9 cellular contexts compared by ENCODE assay signal in the genomic region with DNA sequence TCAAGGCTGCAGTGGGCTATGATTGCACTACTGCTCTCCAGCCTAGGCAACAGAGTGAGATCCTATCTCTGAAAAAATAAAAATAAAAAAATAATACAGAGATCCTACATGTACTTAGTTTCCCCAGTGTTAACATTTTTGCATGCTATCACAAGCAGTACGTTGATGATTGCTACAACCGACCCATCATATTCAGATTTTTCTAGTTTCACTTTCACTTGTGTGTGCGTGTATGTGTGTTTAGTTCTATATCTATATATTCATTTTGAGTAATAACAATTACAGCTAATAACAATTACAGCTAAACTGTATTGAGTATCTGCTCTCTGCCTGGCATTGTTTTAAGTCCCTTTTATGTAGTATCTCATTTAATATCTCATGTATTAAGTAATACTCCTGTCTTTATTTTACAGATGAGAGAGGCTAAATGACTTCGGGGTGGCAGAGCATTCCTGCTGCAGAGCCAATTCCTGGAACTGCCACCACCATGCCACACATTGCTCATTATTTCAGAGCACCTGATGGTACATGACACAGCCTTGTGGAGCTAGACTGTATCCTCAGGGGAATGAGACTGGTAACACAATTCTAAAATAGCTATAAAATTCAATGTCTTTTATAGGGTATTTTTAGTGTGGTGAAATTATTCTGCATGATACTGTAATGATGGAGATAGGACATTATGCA.
DNase-seq lines count a peak whose midpoint lies in the region; ATAC-seq and TF ChIP-seq lines count a peak whose summit lies in the region.
"Had no signal": no experiment of that assay in that cellular context is flagged by ENCODE, and none has a peak within 500 bp of the region (broad histone marks: within the 10 kb centered on the region; RNA-seq: fewer than 3 reads in every experiment).

No MANE protein-coding gene starts in this region.

- H3K27me3 Mint-ChIP-seq in progenitor cell of endocrine pancreas: peaks cover 3% of the 10 kb centered on the region

- peak overlapping the region; percentile 37 to 60 (median 51) for H3K4me3 ChIP-seq in BLaER1 treated with 17β-estradiol and CSF1 and Interleukin-3, amounts not matched to agents 10 nM and 100 nM

- ATAC-seq in GM21526 (IDR thresholded peaks at IDR 0.05; ENCODE audit: low FRiP score, unreplicated experiment) (peak; percentile 49), left lobe of liver (peak; percentile 75)

- DNase-seq in RPMI7951 (ENCODE audit: low read depth) (peak; percentile 29), left lobe of liver (ENCODE audit: low spot score) (no peak), DMS114 treated with DMSO at 0.1 percent for 48 hours (lab: John Stamatoyannopoulos, UW; ENCODE audit: unreplicated experiment) (no peak), NCI-H1417 treated with DMSO at 0.1 percent for 48 hours (lab: John Stamatoyannopoulos, UW) (no peak), NCI-H446 (lab: John Stamatoyannopoulos, UW) (no peak), progenitor cell of endocrine pancreas (ENCODE audit: low spot score, unreplicated experiment) (no peak)
- DNase-seq: anterior cingulate cortex had no signal

- H4K20me1 ChIP-seq in BLaER1 treated with 17β-estradiol and CSF1 and Interleukin-3, amounts not matched to agents 10 nM and 100 nM: no peaks in the 10 kb centered on the region

- no peak overlapping the region for H3K27ac Mint-ChIP-seq in progenitor cell of endocrine pancreas

- peak overlapping the region in 10 of 11 experiments; percentile 17 to 84 (median 76); a peak in 20 of 22 replicates for H3K27ac ChIP-seq in BLaER1 treated with 17β-estradiol and CSF1 and Interleukin-3, amounts not matched to agents 10 nM and 100 nM

- peaks cover 13% of the 10 kb centered on the region for H3K4me1 Mint-ChIP-seq in progenitor cell of endocrine pancreas (ENCODE audit: low read depth)

- H3K9me3 ChIP-seq in BLaER1 treated with 17β-estradiol and CSF1 and Interleukin-3, amounts not matched to agents 10 nM and 100 nM (replicated peaks in 1 of 11): peaks cover under 1 to 16% (median 11%) of the 10 kb centered on the region in 11 experiments; a peak in 18 of 22 replicates

- no peaks in the 10 kb centered on the region for H3K36me3 ChIP-seq in BLaER1 treated with 17β-estradiol and CSF1 and Interleukin-3, amounts not matched to agents 10 nM and 100 nM

- peaks cover 4% of the 10 kb centered on the region for H3K9me3 Mint-ChIP-seq in progenitor cell of endocrine pancreas (ENCODE audit: low read depth)

- no peak for TF ChIP-seq CTCF in progenitor cell of endocrine pancreas (IDR thresholded peaks at IDR 0.05; ENCODE audit: unreplicated experiment)

- no peaks in the 10 kb centered on the region for H3K27me3 ChIP-seq in BLaER1 treated with 17β-estradiol and CSF1 and Interleukin-3, amounts not matched to agents 10 nM and 100 nM

- H3K4me3 Mint-ChIP-seq in progenitor cell of endocrine pancreas (ENCODE audit: low read depth): no peak overlapping the region

- H3K4me1 ChIP-seq in BLaER1 treated with 17β-estradiol and CSF1 and Interleukin-3, amounts not matched to agents 10 nM and 100 nM: peaks cover 38 to 70% (median 55%) of the 10 kb centered on the region in 10 experiments

- peak overlapping the region; percentile 16 to 69 (median 58); a peak in 19 of 22 replicates for H3K9ac ChIP-seq in BLaER1 treated with 17β-estradiol and CSF1 and Interleukin-3, amounts not matched to agents 10 nM and 100 nM

- H3K4me2 ChIP-seq in BLaER1 treated with 17β-estradiol and CSF1 and Interleukin-3, amounts not matched to agents 10 nM and 100 nM: peak overlapping the region; percentile 55 to 93 (median 82)

- no peaks in the 10 kb centered on the region for H3K36me3 Mint-ChIP-seq in progenitor cell of endocrine pancreas (ENCODE audit: insufficient read depth)
